Comparison of ENCODE assay signal across 31 cellular contexts in genomic region chr10:100928039-100928438, GRCh38.
"Had no signal": no experiment of that assay in that cellular context is flagged by ENCODE, and none has a peak within 500 bp of the region (broad histone marks: within the 10 kb centered on the region; RNA-seq: fewer than 3 reads in every experiment).

No MANE protein-coding gene starts in this region.

- H3K27me3 Mint-ChIP-seq: activated CD4-positive, alpha-beta T cell treated with anti-CD3 and anti-CD28 coated beads for 36 hours; activated CD4-positive, alpha-beta T cell treated with anti-CD3 and anti-CD28 coated beads, Interleukin-2, amount 10 ng/mL, durations not matched to agents 7 days and 5 days; activated CD8-positive, alpha-beta T cell treated with anti-CD3 and anti-CD28 coated beads for 36 hours; activated naive CD4-positive, alpha-beta T cell treated with anti-CD3 and anti-CD28 coated beads, Interleukin-2, amount 50 U/mL, for 24 hours; activated naive CD8-positive, alpha-beta T cell treated with anti-CD3 and anti-CD28 coated beads for 36 hours; activated naive CD8-positive, alpha-beta T cell treated with anti-CD3 and anti-CD28 coated beads, Interleukin-2, amount 50 U/mL, for 24 hours; central memory CD8-positive, alpha-beta T cell; dendritic cell treated with granulocyte-macrophage colony-stimulating factor and Interleukin-4, amounts not matched to agents 40 ng/mL and 50 ng/mL, for 4 days had no signal

- DNase-seq: activated CD4-positive, alpha-beta T cell treated with anti-CD3 and anti-CD28 coated beads for 36 hours; activated CD4-positive, alpha-beta T cell treated with anti-CD3 and anti-CD28 coated beads, Interleukin-2, amount 10 ng/mL, durations not matched to agents 7 days and 5 days; activated CD4-positive, alpha-beta T cell treated with anti-CD3 and anti-CD28 coated beads, Interleukin-2, amount 50 U/mL, for 4 hours; activated CD4-positive, CD25-positive, alpha-beta regulatory T cell; activated CD4-positive, CD25-positive, alpha-beta regulatory T cell treated with anti-CD3 and anti-CD28 coated beads, Interleukin-2, amount 50 U/mL, for 72 hours; activated CD8-positive, alpha-beta memory T cell treated with anti-CD3 and anti-CD28 coated beads for 24 hours; activated CD8-positive, alpha-beta T cell treated with anti-CD3 and anti-CD28 coated beads for 36 hours; activated effector memory CD4-positive, alpha-beta T cell treated with anti-CD3 and anti-CD28 coated beads, Interleukin-2, amount 50 U/mL, for 16 hours; activated naive CD4-positive, alpha-beta T cell treated with anti-CD3 and anti-CD28 coated beads for 36 hours; activated naive CD8-positive, alpha-beta T cell treated with anti-CD3 and anti-CD28 coated beads for 36 hours; activated naive CD8-positive, alpha-beta T cell treated with anti-CD3 and anti-CD28 coated beads, Interleukin-2, amount 50 U/mL, for 24 hours; activated T-cell treated with anti-CD3 and anti-CD28 coated beads, Interleukin-2, amount 50 U/mL, for 1 hour; activated T-cell treated with anti-CD3 and anti-CD28 coated beads, Interleukin-2, amount 50 U/mL, for 48 hours; adrenal gland; amygdala; aorta; body of pancreas; dorsolateral prefrontal cortex; effector memory CD4-positive, alpha-beta T cell; endodermal cell; foreskin fibroblast; head of caudate nucleus; T-helper 2 cell had no signal

- FAIRE-seq: frontal cortex had no signal

- H3K4me3 Mint-ChIP-seq: activated CD4-positive, alpha-beta T cell treated with anti-CD3 and anti-CD28 coated beads for 36 hours; activated CD4-positive, alpha-beta T cell treated with anti-CD3 and anti-CD28 coated beads, Interleukin-2, amount 10 ng/mL, durations not matched to agents 7 days and 5 days; activated CD8-positive, alpha-beta T cell treated with anti-CD3 and anti-CD28 coated beads for 36 hours; activated naive CD4-positive, alpha-beta T cell treated with anti-CD3 and anti-CD28 coated beads for 36 hours; activated naive CD4-positive, alpha-beta T cell treated with anti-CD3 and anti-CD28 coated beads, Interleukin-2, amount 50 U/mL, for 24 hours; activated naive CD8-positive, alpha-beta T cell treated with anti-CD3 and anti-CD28 coated beads for 36 hours; activated naive CD8-positive, alpha-beta T cell treated with anti-CD3 and anti-CD28 coated beads, Interleukin-2, amount 50 U/mL, for 24 hours; activated T-helper 1 cell treated with anti-CD3 and anti-CD28 coated beads, Interleukin-12 subunit alpha, Interleukin-12 subunit beta, Interleukin-2, Interleukin-4 antibody, amounts not matched to agents 30 ng/mL and 10 ng/mL and 1 ng/mL, durations not matched to agents 14 hours and 24 hours and 36 hours; central memory CD8-positive, alpha-beta T cell; dendritic cell treated with granulocyte-macrophage colony-stimulating factor and Interleukin-4, amounts not matched to agents 40 ng/mL and 50 ng/mL, for 4 days; endodermal cell had no signal

- H3K9me3 ChIP-seq: adrenal gland, body of pancreas had no signal

- H3K9me3 Mint-ChIP-seq: activated CD4-positive, alpha-beta T cell treated with anti-CD3 and anti-CD28 coated beads, Interleukin-2, amount 10 ng/mL, durations not matched to agents 7 days and 5 days; activated CD8-positive, alpha-beta T cell treated with anti-CD3 and anti-CD28 coated beads for 36 hours; activated naive CD4-positive, alpha-beta T cell treated with anti-CD3 and anti-CD28 coated beads for 36 hours; activated naive CD4-positive, alpha-beta T cell treated with anti-CD3 and anti-CD28 coated beads, Interleukin-2, amount 50 U/mL, for 24 hours; activated naive CD8-positive, alpha-beta T cell treated with anti-CD3 and anti-CD28 coated beads for 36 hours; activated naive CD8-positive, alpha-beta T cell treated with anti-CD3 and anti-CD28 coated beads, Interleukin-2, amount 50 U/mL, for 24 hours; activated T-helper 1 cell treated with anti-CD3 and anti-CD28 coated beads, Interleukin-12 subunit alpha, Interleukin-12 subunit beta, Interleukin-2, Interleukin-4 antibody, amounts not matched to agents 30 ng/mL and 10 ng/mL and 1 ng/mL, durations not matched to agents 14 hours and 24 hours and 36 hours; activated T-helper 2 cell treated with anti-CD3 and anti-CD28 coated beads, Interferon-gamma antibody, Interleukin-2, Interleukin-4, amounts not matched to agents 10 μg/mL and 5 μg/mL and 100 μg/mL, durations not matched to agents 14 hours and 24 hours and 36 hours; central memory CD8-positive, alpha-beta T cell; dendritic cell treated with granulocyte-macrophage colony-stimulating factor and Interleukin-4, amounts not matched to agents 40 ng/mL and 50 ng/mL, for 4 days; endodermal cell had no signal

- H3K27ac Mint-ChIP-seq: activated CD4-positive, alpha-beta T cell treated with anti-CD3 and anti-CD28 coated beads for 36 hours; activated CD4-positive, alpha-beta T cell treated with anti-CD3 and anti-CD28 coated beads, Interleukin-2, amount 10 ng/mL, durations not matched to agents 7 days and 5 days; activated CD8-positive, alpha-beta T cell treated with anti-CD3 and anti-CD28 coated beads for 36 hours; activated naive CD4-positive, alpha-beta T cell treated with anti-CD3 and anti-CD28 coated beads for 36 hours; activated naive CD4-positive, alpha-beta T cell treated with anti-CD3 and anti-CD28 coated beads, Interleukin-2, amount 50 U/mL, for 24 hours; activated naive CD8-positive, alpha-beta T cell treated with anti-CD3 and anti-CD28 coated beads for 36 hours; activated naive CD8-positive, alpha-beta T cell treated with anti-CD3 and anti-CD28 coated beads, Interleukin-2, amount 50 U/mL, for 24 hours; activated T-helper 1 cell treated with anti-CD3 and anti-CD28 coated beads, Interleukin-12 subunit alpha, Interleukin-12 subunit beta, Interleukin-2, Interleukin-4 antibody, amounts not matched to agents 30 ng/mL and 10 ng/mL and 1 ng/mL, durations not matched to agents 14 hours and 24 hours and 36 hours; activated T-helper 2 cell treated with anti-CD3 and anti-CD28 coated beads, Interferon-gamma antibody, Interleukin-2, Interleukin-4, amounts not matched to agents 10 μg/mL and 5 μg/mL and 100 μg/mL, durations not matched to agents 14 hours and 24 hours and 36 hours; dendritic cell treated with granulocyte-macrophage colony-stimulating factor and Interleukin-4, amounts not matched to agents 40 ng/mL and 50 ng/mL, for 4 days; endodermal cell had no signal

- H3K27ac ChIP-seq: adrenal gland, body of pancreas, coronary artery had no signal

- H3K27me3 ChIP-seq: adrenal gland, body of pancreas, dorsolateral prefrontal cortex had no signal

- H3K4me1 ChIP-seq: body of pancreas had no signal

- ATAC-seq: activated CD4-positive, alpha-beta T cell treated with anti-CD3 and anti-CD28 coated beads for 36 hours; activated CD8-positive, alpha-beta T cell treated with anti-CD3 and anti-CD28 coated beads for 36 hours; activated naive CD8-positive, alpha-beta T cell treated with anti-CD3 and anti-CD28 coated beads, Interleukin-2, amount 50 U/mL, for 24 hours; body of pancreas; esophagus mucosa had no signal

- H3K4me3 ChIP-seq: adrenal gland, body of pancreas, coronary artery, dorsolateral prefrontal cortex had no signal
